In the genomic region with DNA sequence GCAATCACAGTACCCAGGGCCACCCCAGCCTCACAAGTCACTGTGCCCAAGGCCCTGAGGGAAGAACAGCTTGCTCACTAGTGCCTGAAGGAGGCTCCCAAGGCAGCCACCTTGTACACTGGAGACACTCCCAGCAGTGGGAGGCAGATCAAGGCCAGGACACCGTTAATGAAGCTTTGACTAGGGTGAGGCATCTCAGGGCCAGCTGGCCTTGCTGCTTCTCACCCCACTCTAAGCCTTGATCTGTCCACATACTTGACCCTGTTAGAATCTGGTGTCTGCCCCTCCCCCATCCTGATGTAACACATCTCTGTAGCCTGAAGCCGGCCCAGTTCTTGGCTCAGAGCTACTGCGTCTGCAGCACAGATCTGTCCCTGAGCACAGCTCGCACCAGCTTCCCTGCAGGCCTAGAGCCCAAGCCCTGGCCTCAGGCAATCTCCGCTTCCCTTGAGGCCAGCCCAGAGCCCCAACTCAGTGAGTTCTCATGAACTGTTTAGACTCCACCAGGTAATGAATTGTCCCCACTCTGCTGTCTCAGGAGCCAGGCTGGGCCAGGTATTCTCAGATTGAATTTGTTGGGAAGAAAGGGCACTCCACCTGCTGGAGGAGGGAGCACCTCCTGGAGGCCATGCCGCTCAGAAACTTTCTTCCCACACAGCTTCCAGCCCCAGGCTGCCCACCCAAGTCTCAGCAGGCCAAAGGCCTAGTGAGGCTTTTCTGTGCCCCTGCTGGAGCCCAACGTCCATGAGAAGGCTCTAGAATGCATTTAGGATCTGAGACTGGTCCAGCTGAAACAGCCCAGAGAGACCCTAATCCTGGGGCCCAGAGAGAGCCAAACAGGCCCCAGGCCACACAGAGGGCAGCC, we compare ENCODE assay signal across 8 cellular contexts. TPM values are rescaled to one million over a fixed set of nuclear protein-coding genes. Genes with fewer than 3 reads are reported as not detected.
DNase-seq lines count a peak whose midpoint lies in the region; ATAC-seq and TF ChIP-seq lines count a peak whose summit lies in the region.

No MANE protein-coding gene starts in this region.

- H3K9ac ChIP-seq in colonic mucosa (ENCODE audit: low read depth in 2 of 2, low read length in 2 of 2), result peak overlapping the region; percentile 27 to 68
- H3K9ac ChIP-seq in mesenchymal stem cell (ENCODE audit: low read length), result peak overlapping the region; percentile 19

- H3K14ac ChIP-seq in mesenchymal stem cell (ENCODE audit: low read length in 2 of 2), result peak overlapping the region in 1 of 2 experiments; percentile 26

- ATAC-seq in GM19463 (IDR thresholded peaks at IDR 0.05; ENCODE audit: unreplicated experiment), result no peak
- no peak for ATAC-seq in GM18505 (IDR thresholded peaks at IDR 0.05; ENCODE audit: unreplicated experiment)

- H3K9me3 ChIP-seq in AG04450 (ENCODE audit: control insufficient read depth, insufficient read depth, low read length) (no peaks in the 10 kb centered on the region), colonic mucosa (no peaks in the 10 kb centered on the region), mesenchymal stem cell (ENCODE audit: control insufficient read depth, low read length) (no peaks in the 10 kb centered on the region), SJCRH30 (replicated peaks) (no peaks in the 10 kb centered on the region)

- CTCF ChIA-PET in AG04450 (lab: Charles Lee), result interaction anchor here (0.8 to 1.5 kb wide), 2 partner anchors 15 to 16 kb away, joined by 3 to 4 read pairs; no protein-coding TSS in a partner anchor

- H4K91ac ChIP-seq in mesenchymal stem cell (ENCODE audit: low read length), result peak overlapping the region; percentile 14

- no peaks in the 10 kb centered on the region for H3K27me3 ChIP-seq in AG04450 (ENCODE audit: control insufficient read depth, insufficient read depth, low read length)
- no peaks in the 10 kb centered on the region for H3K27me3 ChIP-seq in colonic mucosa
- H3K27me3 ChIP-seq in mesenchymal stem cell (ENCODE audit: control insufficient read depth in 1 of 2, insufficient read depth in 1 of 2, low read length in 2 of 2), result no peaks in the 10 kb centered on the region
- no peaks in the 10 kb centered on the region for H3K27me3 ChIP-seq in SJCRH30

- no peak overlapping the region for H2BK120ac ChIP-seq in mesenchymal stem cell (ENCODE audit: low read depth, low read length)

- H3K4ac ChIP-seq in mesenchymal stem cell (ENCODE audit: low read depth in 1 of 2, low read length in 2 of 2), result peak overlapping the region; percentile 1 to 53

- peak overlapping the region; percentile 18 for H2AK5ac ChIP-seq in mesenchymal stem cell (ENCODE audit: low read length, severe bottlenecking)

- no peak overlapping the region for H3K4me2 ChIP-seq in mesenchymal stem cell (ENCODE audit: low read length, poor library complexity, severe bottlenecking)

- no peaks in the 10 kb centered on the region for H3K79me1 ChIP-seq in mesenchymal stem cell (replicated peaks; ENCODE audit: low read length, poor library complexity, severe bottlenecking)

- POLR2A ChIA-PET in AG04450 (lab: Yijun Ruan, JAX), result interaction anchor here (0.5 to 2.2 kb wide), 5 partner anchors 9 to 61 kb away, joined by 3 to 11 read pairs (median 8); no protein-coding TSS in a partner anchor

- H2BK12ac ChIP-seq in mesenchymal stem cell (ENCODE audit: low read length in 2 of 2), result peak overlapping the region in 1 of 2 experiments; percentile 60

- WGBS in mesenchymal stem cell, result 51% methylated on average over 7 of the region's 7 CpGs

- intact Hi-C loops in colonic mucosa (cut with DNase I), result no loop called here

- no peak for TF ChIP-seq POLR2A in GM18505 (IDR thresholded peaks at IDR 0.05; ENCODE audit: borderline replicate concordance, extremely low read depth, insufficient read depth, insufficient read length)

- H3K18ac ChIP-seq in mesenchymal stem cell (ENCODE audit: low read depth in 1 of 2, low read length in 2 of 2), result peak overlapping the region; percentile 7 to 75

- H3K23ac ChIP-seq in mesenchymal stem cell (ENCODE audit: low read length in 2 of 2), result no peak overlapping the region

- peak overlapping the region; percentile 5 for H4K8ac ChIP-seq in mesenchymal stem cell (ENCODE audit: low read length)

- H3K4me3 ChIP-seq in AG04450 (ENCODE audit: low read depth, low read length), result no peak overlapping the region
- H3K4me3 ChIP-seq in colonic mucosa, result no peak overlapping the region
- H3K4me3 ChIP-seq in mesenchymal stem cell (ENCODE audit: insufficient read depth in 1 of 2, low read depth in 1 of 2, low read length in 2 of 2), result no peak overlapping the region
- H3K4me3 ChIP-seq in SJCRH30, result no peak overlapping the region

- no peak overlapping the region for H2BK5ac ChIP-seq in mesenchymal stem cell (ENCODE audit: low read depth, low read length, poor library complexity, severe bottlenecking)

- H2BK15ac ChIP-seq in mesenchymal stem cell (ENCODE audit: low read depth, poor library complexity, severe bottlenecking), result no peak overlapping the region

- TF ChIP-seq CTCF in AG04450 (IDR thresholded peaks at IDR 0.05; ENCODE audit: low read depth, low read length) (peak; percentile 15; the same call in 1 of the 2 replicates), colonic mucosa (IDR thresholded peaks at IDR 0.05) (peak; percentile 31)

- H3K27ac ChIP-seq in AG04450 (ENCODE audit: low read depth, low read length), result peak overlapping the region; percentile 75
- peak overlapping the region; percentile 44 for H3K27ac ChIP-seq in colonic mucosa
- H3K27ac ChIP-seq in mesenchymal stem cell (ENCODE audit: low read length, poor library complexity, severe bottlenecking), result peak overlapping the region; percentile 66
- H3K27ac ChIP-seq in SJCRH30, result no peak overlapping the region

- no peaks in the 10 kb centered on the region for H3K36me3 ChIP-seq in colonic mucosa
- no peaks in the 10 kb centered on the region for H3K36me3 ChIP-seq in mesenchymal stem cell (ENCODE audit: control insufficient read depth in 1 of 2, insufficient read depth in 2 of 2, low read depth in 1 of 2, low read length in 2 of 2)
- H3K36me3 ChIP-seq in SJCRH30, result no peaks in the 10 kb centered on the region

- H2AFZ ChIP-seq in mesenchymal stem cell (ENCODE audit: low read depth, low read length), result no peak overlapping the region

- peaks cover 7% of the 10 kb centered on the region for H3K4me1 ChIP-seq in colonic mucosa
- peaks cover 28% of the 10 kb centered on the region for H3K4me1 ChIP-seq in mesenchymal stem cell (ENCODE audit: control insufficient read depth, insufficient read depth, low read depth, low read length)
- no peaks in the 10 kb centered on the region for H3K4me1 ChIP-seq in SJCRH30

- no peak for DNase-seq in AG04450 (ENCODE audit: low read depth, low spot score)
- DNase-seq in M059J (ENCODE audit: low read depth), result peak; percentile 61
- peak; percentile 72 for DNase-seq in colonic mucosa
- DNase-seq in mesenchymal stem cell, result peak; percentile 85
- DNase-seq in SJCRH30, result no peak
- no peak for DNase-seq in activated gamma-delta T cell treated with Interleukin-2 at 50 U/mL for 16 hours

RNA-seq across cellular contexts. Expression of a gene that starts 13.4 kb away (rescaled TPM):
- 12.4 and 13.2 TPM in 2 replicates for polyA plus RNA-seq in AG04450 (2011; rRNA removed)
- 31.0 and 32.7 TPM in 2 replicates for polyA minus RNA-seq in AG04450 (2011; rRNA and poly(A)+ RNA removed)
- 19.8 and 34.4 TPM in 2 replicates for total RNA-seq in M059J (2014; rRNA removed; shearing (Covaris generic))
- total RNA-seq in colonic mucosa, result 10 to 100 TPM; 24.1 to 33.3 TPM
- polyA plus RNA-seq in mesenchymal stem cell (2013, experiment 1 of 2), result 19.8 TPM
- 17.8 TPM for polyA plus RNA-seq in mesenchymal stem cell (2013, experiment 2 of 2)
- total RNA-seq in SJCRH30 (2014; rRNA removed; shearing (Covaris generic)), result 0.71 and 1.6 TPM in 2 replicates

Comparison
In these comparisons a context has a peak if more than half of its experiments do, and no peak if none do; other contexts are left out.
1. DNase-seq: peak in M059J (single experiment), colonic mucosa (single experiment) and mesenchymal stem cell (single experiment); none in AG04450 (single experiment), SJCRH30 (0 of 2) and activated gamma-delta T cell treated with Interleukin-2 at 50 U/mL for 16 hours (single experiment).